ENCODE assay signal across 8 cellular contexts in genomic region chr2:25567406-25567805, GRCh38.
A peak's percentile ranks its signal among the peaks of the same experiment; 100 is the strongest.
DNase-seq lines count a peak whose midpoint lies in the region; ATAC-seq and TF ChIP-seq lines count a peak whose summit lies in the region.

No MANE protein-coding gene starts in this region.

- no peak for ATAC-seq in CD8-positive, alpha-beta T cell

- no peaks in the 10 kb centered on the region for H3K9me3 ChIP-seq in Loucy (ENCODE audit: insufficient read depth, low read depth, low read length)
- no peaks in the 10 kb centered on the region for H3K9me3 ChIP-seq in adrenal gland (replicated peaks in 1 of 3)
- no peaks in the 10 kb centered on the region for H3K9me3 ChIP-seq in CD8-positive, alpha-beta T cell (ENCODE audit: low read length)

- no peak for TF ChIP-seq POLR2A in adrenal gland (IDR thresholded peaks at IDR 0.05)

- H3K27ac ChIP-seq in adrenal gland, result peak overlapping the region in 1 of 5 donors; percentile 11
- H3K27ac ChIP-seq in CD8-positive, alpha-beta T cell (ENCODE audit: low read depth, low read length), result no peak overlapping the region

- no peaks in the 10 kb centered on the region for H3K9me2 ChIP-seq in Loucy (replicated peaks; ENCODE audit: low read depth, low read length)

- H3K36me3 ChIP-seq in Loucy (ENCODE audit: insufficient read depth, low read length) (no peaks in the 10 kb centered on the region), adrenal gland (replicated peaks in 1 of 2) (no peaks in the 10 kb centered on the region)
- H3K36me3 ChIP-seq in CD8-positive, alpha-beta T cell (ENCODE audit: insufficient read depth, low read length), result no peaks in the 10 kb centered on the region

- intact Hi-C loops in adrenal gland (cut with DNase I), result no loop called here
- intact Hi-C loops in CD8-positive, alpha-beta T cell (cut with DNase I, micrococcal nuclease), result no loop called here

- no peak overlapping the region for H3K4me3 ChIP-seq in AG04449 (ENCODE audit: low read depth, low read length)
- H3K4me3 ChIP-seq in Loucy (ENCODE audit: low read length, poor library complexity, severe bottlenecking), result peak overlapping the region; percentile 1
- H3K4me3 ChIP-seq in adrenal gland, result no peak overlapping the region
- no peak overlapping the region for H3K4me3 ChIP-seq in CD8-positive, alpha-beta T cell (ENCODE audit: low read depth, low read length)

- H2AFZ ChIP-seq in Loucy (ENCODE audit: low read length), result no peak overlapping the region

- H3K79me2 ChIP-seq in Loucy (ENCODE audit: insufficient read depth, low read length), result no peaks in the 10 kb centered on the region

- POLR2A ChIA-PET in AG04449 (lab: Yijun Ruan, JAX), result no interaction called here
- POLR2A ChIA-PET in GM10248 (lab: Yijun Ruan, JAX), result no interaction called here
- POLR2A ChIA-PET in CD8-positive, alpha-beta T cell (lab: Charles Lee), result interaction anchor here (0.5 to 1.3 kb wide), 2 partner anchors 16 to 26 kb away, joined by 3 to 4 read pairs; no protein-coding TSS in a partner anchor

- TF ChIP-seq CTCF in AG04449 (IDR thresholded peaks at IDR 0.05; ENCODE audit: insufficient read depth, low read length, missing control alignments) (peak; percentile 30), GM10248 (IDR thresholded peaks at IDR 0.05; ENCODE audit: control extremely low read depth, extremely low read depth, low read depth, missing control alignments) (peak; percentile 49), Loucy (conservative IDR thresholded peaks at IDR 0.05; ENCODE audit: low read length) (peak; percentile 71), adrenal gland (IDR thresholded peaks at IDR 0.05) (peak; percentile 13 to 56 (median 39))
- no peak for TF ChIP-seq CTCF in CD8-positive, alpha-beta T cell (IDR thresholded peaks at IDR 0.05)

- no peak overlapping the region for H3K27ac Mint-ChIP-seq in CD8-positive, alpha-beta T cell

- CTCF ChIA-PET in AG04449 (lab: Yijun Ruan, JAX), result interaction anchor here (0.7 to 3.8 kb wide), 18 partner anchors 7 to 371 kb away, joined by 3 to 27 read pairs (median 5); partner anchors contain the start of gene DNMT3A
- CTCF ChIA-PET in GM10248 (lab: Yijun Ruan, JAX), result interaction anchor here (0.8 to 4.2 kb wide), 27 partner anchors 9 to 402 kb away, joined by 3 to 24 read pairs (median 4); partner anchors contain the start of gene DNMT3A
- CTCF ChIA-PET in CD8-positive, alpha-beta T cell (lab: Charles Lee), result interaction anchor here (0.5 to 0.7 kb wide), 2 partner anchors 15 to 966 kb away, joined by 3 read pairs; no protein-coding TSS in a partner anchor

- H3K4me1 Mint-ChIP-seq in CD8-positive, alpha-beta T cell (ENCODE audit: low read depth), result no peaks in the 10 kb centered on the region

- H3K27me3 ChIP-seq in Loucy (ENCODE audit: insufficient read depth, low read length, poor library complexity, severe bottlenecking) (no peaks in the 10 kb centered on the region), adrenal gland (no peaks in the 10 kb centered on the region)
- H3K27me3 ChIP-seq in CD8-positive, alpha-beta T cell (ENCODE audit: insufficient read depth, low read length), result no peaks in the 10 kb centered on the region

- H3K4me1 ChIP-seq in Loucy (ENCODE audit: insufficient read depth, low read length, poor library complexity, severe bottlenecking) (peaks cover 15% of the 10 kb centered on the region), adrenal gland (replicated peaks in 1 of 2) (peaks cover 0 to 5% of the 10 kb centered on the region in 2 donors)
- no peaks in the 10 kb centered on the region for H3K4me1 ChIP-seq in CD8-positive, alpha-beta T cell (ENCODE audit: insufficient read depth, low read length)

- no peaks in the 10 kb centered on the region for H3K27me3 Mint-ChIP-seq in CD8-positive, alpha-beta T cell (ENCODE audit: low read depth)

- DNase-seq in AG04449 (ENCODE audit: low read depth, low spot score), result no peak
- peak; percentile 63 for DNase-seq in GM10248 (ENCODE audit: extremely low spot score)
- peak in 1 of 7 donors; percentile 40 for DNase-seq in adrenal gland
- peak; percentile 22 for DNase-seq in kidney glomerular epithelial cell (lab: John Stamatoyannopoulos, UW)
- DNase-seq in NCI-H128 (lab: John Stamatoyannopoulos, UW; ENCODE audit: unreplicated experiment), result no peak
- no peak for DNase-seq in CD8-positive, alpha-beta T cell
- DNase-seq in activated CD4-positive, alpha-beta T cell treated with anti-CD3 and anti-CD28 coated beads for 1 hour, result no peak

- no peaks in the 10 kb centered on the region for H3F3A ChIP-seq in Loucy (ENCODE audit: low read depth)

- peaks cover 19% of the 10 kb centered on the region for H3K36me3 Mint-ChIP-seq in CD8-positive, alpha-beta T cell

- WGBS in adrenal gland, 4 donors, result 50 to 70% (median 64%) methylated on average over 1 of the region's 1 CpG

- H3K9me3 Mint-ChIP-seq in CD8-positive, alpha-beta T cell, result no peaks in the 10 kb centered on the region

- H3K4me3 Mint-ChIP-seq in CD8-positive, alpha-beta T cell, result no peak overlapping the region

- H4K20me1 ChIP-seq in Loucy (ENCODE audit: insufficient read depth, low read length, poor library complexity, severe bottlenecking), result no peaks in the 10 kb centered on the region

- no peak overlapping the region for H3K9ac ChIP-seq in Loucy (ENCODE audit: low read depth, low read length, poor library complexity, severe bottlenecking)

- peak overlapping the region; percentile 55 for H3K4me2 ChIP-seq in Loucy (ENCODE audit: low read depth, low read length, poor library complexity, severe bottlenecking)

Comparison
In these comparisons a context has a peak if more than half of its experiments do, and no peak if none do; other contexts are left out.
1. DNase-seq: peak in GM10248 (single experiment) and kidney glomerular epithelial cell (single experiment); none in AG04449 (single experiment), NCI-H128 (single experiment), CD8-positive, alpha-beta T cell (0 of 7) and activated CD4-positive, alpha-beta T cell treated with anti-CD3 and anti-CD28 coated beads for 1 hour (single experiment).